Comparison of ENCODE assay signal across 23 cellular contexts in the genomic region with DNA sequence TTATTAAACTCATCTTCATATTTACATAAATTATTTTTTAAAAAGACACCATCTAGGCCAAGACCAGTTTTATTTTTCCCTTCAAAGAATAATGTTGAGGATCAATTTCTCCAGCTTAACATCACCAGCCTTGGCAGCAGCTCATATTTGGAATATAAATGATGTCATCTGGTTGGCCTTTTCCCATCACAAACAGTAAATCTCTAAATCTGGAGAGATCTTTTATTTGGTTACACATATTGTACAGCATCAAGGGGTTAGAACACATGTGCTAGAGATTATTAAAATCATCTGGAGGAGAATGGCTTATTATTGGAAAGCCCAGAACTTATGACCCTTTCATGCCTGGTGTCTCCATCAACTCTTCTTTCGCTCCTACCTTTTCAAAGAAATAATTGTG.
A peak's percentile ranks its signal among the peaks of the same experiment; 100 is the strongest.
DNase-seq lines count a peak whose midpoint lies in the region; FAIRE-seq and TF ChIP-seq lines count a peak whose summit lies in the region.
"Had no signal": no experiment of that assay in that cellular context is flagged by ENCODE, and none has a peak within 500 bp of the region (broad histone marks: within the 10 kb centered on the region; RNA-seq: fewer than 3 reads in every experiment).

No MANE protein-coding gene starts in this region.

- no peaks in the 10 kb centered on the region for H3K4me1 ChIP-seq in CD8-positive, alpha-beta memory T cell (ENCODE audit: insufficient read depth, low read length)
- H3K4me1 ChIP-seq in uterus = no peaks in the 10 kb centered on the region

- H3K27me3 ChIP-seq in CD8-positive, alpha-beta memory T cell (ENCODE audit: insufficient read depth, low read length, poor library complexity, severe bottlenecking) = no peaks in the 10 kb centered on the region
- H3K27me3 ChIP-seq in uterus = no peaks in the 10 kb centered on the region
- H3K27me3 ChIP-seq: breast epithelium, foreskin keratinocyte had no signal

- H3K9me3 ChIP-seq in CD8-positive, alpha-beta memory T cell (ENCODE audit: low read length) = no peaks in the 10 kb centered on the region
- H3K9me3 ChIP-seq in uterus = no peaks in the 10 kb centered on the region
- H3K9me3 ChIP-seq: breast epithelium had no signal

- peak; percentile 97 for FAIRE-seq in endometrium (lab: Jason Lieb, UNC)
- FAIRE-seq: urothelium cell line had no signal

- H3K27ac ChIP-seq in CD8-positive, alpha-beta memory T cell (ENCODE audit: low read depth, low read length) = no peak overlapping the region
- no peak overlapping the region for H3K27ac ChIP-seq in uterus
- H3K27ac ChIP-seq: breast epithelium, foreskin keratinocyte, RWPE1 had no signal

- peak overlapping the region; percentile 42 for H3K27ac Mint-ChIP-seq in osteocyte (ENCODE audit: unreplicated experiment)
- H3K27ac Mint-ChIP-seq in CD8-positive, alpha-beta memory T cell = no peak overlapping the region
- H3K27ac Mint-ChIP-seq: activated B cell treated with CpG ODN at 0.5 μM for 24 hours; CD4-positive, alpha-beta memory T cell; IgD-negative memory B cell had no signal

- H3K9me3 Mint-ChIP-seq in osteocyte (ENCODE audit: unreplicated experiment) = peaks cover 4% of the 10 kb centered on the region
- H3K9me3 Mint-ChIP-seq in CD8-positive, alpha-beta memory T cell = peaks cover 0 to 2% (median 0%) of the 10 kb centered on the region in 5 donors
- H3K9me3 Mint-ChIP-seq: activated B cell treated with CpG ODN at 0.5 μM for 24 hours had no signal

- TF ChIP-seq CTCF in osteocyte (IDR thresholded peaks at IDR 0.05) (no peak), uterus (IDR thresholded peaks at IDR 0.05) (no peak)

- POLR2A ChIA-PET in CD8-positive, alpha-beta memory T cell (lab: Charles Lee) = no interaction called here

- H3K4me3 ChIP-seq in CD8-positive, alpha-beta memory T cell (ENCODE audit: low read length) = no peak overlapping the region
- no peak overlapping the region for H3K4me3 ChIP-seq in uterus
- H3K4me3 ChIP-seq: breast epithelium, coronary artery had no signal

- TF ChIP-seq POLR2A in uterus (IDR thresholded peaks at IDR 0.05) = no peak

- peaks cover 74% of the 10 kb centered on the region for H3K4me1 Mint-ChIP-seq in osteocyte (ENCODE audit: unreplicated experiment)
- no peaks in the 10 kb centered on the region for H3K4me1 Mint-ChIP-seq in CD8-positive, alpha-beta memory T cell
- H3K4me1 Mint-ChIP-seq: activated B cell treated with CpG ODN at 0.5 μM for 24 hours; CD4-positive, alpha-beta memory T cell; IgD-negative memory B cell had no signal

- intact Hi-C loops in uterus (cut with DNase I; ENCODE audit: low total_unique reads) = no loop called here

- H3K36me3 Mint-ChIP-seq in osteocyte (ENCODE audit: unreplicated experiment) = no peaks in the 10 kb centered on the region
- no peaks in the 10 kb centered on the region for H3K36me3 Mint-ChIP-seq in CD8-positive, alpha-beta memory T cell
- H3K36me3 Mint-ChIP-seq: CD4-positive, alpha-beta memory T cell; IgD-negative memory B cell had no signal

- peak; percentile 70 for DNase-seq in EL
- DNase-seq in NCI-H2029 treated with DMSO at 0.1 percent for 48 hours (lab: John Stamatoyannopoulos, UW) = peak; percentile 75
- no peak for DNase-seq in osteocyte (ENCODE audit: extremely low spot score, unreplicated experiment)
- no peak for DNase-seq in NCI-H146 (lab: John Stamatoyannopoulos, UW)
- DNase-seq in activated naive CD4-positive, alpha-beta T cell treated with Interleukin-2 at 50 U/mL for 16 hours = no peak
- DNase-seq in CD8-positive, alpha-beta memory T cell = no peak
- no peak for DNase-seq in uterus
- DNase-seq: activated B cell treated with CpG ODN at 0.5 μM for 24 hours; activated CD4-positive, alpha-beta T cell treated with anti-CD3 and anti-CD28 coated beads, Interleukin-2, amount 50 U/mL, for 4 hours; CD4-positive, alpha-beta memory T cell; foreskin keratinocyte; hippocampal formation; left ventricle myocardium superior; NCI-H1417; NCI-H524 treated with DMSO at 0.1 percent for 48 hours; posterior cingulate gyrus; T-helper 9 cell had no signal

- CTCF ChIA-PET in CD8-positive, alpha-beta memory T cell (lab: Charles Lee) = no interaction called here

- no peaks in the 10 kb centered on the region for H3K27me3 Mint-ChIP-seq in osteocyte (ENCODE audit: unreplicated experiment)
- peaks cover 0 to 2% of the 10 kb centered on the region in 2 donors for H3K27me3 Mint-ChIP-seq in CD8-positive, alpha-beta memory T cell

- no peak overlapping the region for H3K4me3 Mint-ChIP-seq in osteocyte (ENCODE audit: unreplicated experiment)
- H3K4me3 Mint-ChIP-seq in CD8-positive, alpha-beta memory T cell = no peak overlapping the region
- H3K4me3 Mint-ChIP-seq: activated B cell treated with CpG ODN at 0.5 μM for 24 hours; CD4-positive, alpha-beta memory T cell; IgD-negative memory B cell had no signal

- no peaks in the 10 kb centered on the region for H3K36me3 ChIP-seq in CD8-positive, alpha-beta memory T cell (ENCODE audit: insufficient read depth, low read length)
- no peaks in the 10 kb centered on the region for H3K36me3 ChIP-seq in uterus
- H3K36me3 ChIP-seq: breast epithelium had no signal

Comparison
In these comparisons a context has a peak if more than half of its experiments do, and no peak if none do; other contexts are left out.
1. DNase-seq: peak in EL (single experiment) and NCI-H2029 treated with DMSO at 0.1 percent for 48 hours (single experiment); none in osteocyte (single experiment), NCI-H146 (single experiment), activated naive CD4-positive, alpha-beta T cell treated with Interleukin-2 at 50 U/mL for 16 hours (single experiment), CD8-positive, alpha-beta memory T cell (0 of 5) and uterus (0 of 2).